In genomic region chr11:47187723-47188122, GRCh38 we compare ENCODE assay signal across 10 cellular contexts. TPM values are rescaled to one million over a fixed set of nuclear protein-coding genes. Genes with fewer than 3 reads are reported as not detected.
DNase-seq lines count a peak whose midpoint lies in the region; ATAC-seq and TF ChIP-seq lines count a peak whose summit lies in the region.
"Had no signal": no experiment of that assay in that cellular context is flagged by ENCODE, and none has a peak within 500 bp of the region (broad histone marks: within the 10 kb centered on the region; RNA-seq: fewer than 3 reads in every experiment).

No MANE protein-coding gene starts in this region.

- H3K27ac ChIP-seq in MM.1S (ENCODE audit: low read length) (no peak overlapping the region), ectodermal cell (ENCODE audit: insufficient read depth, low read depth, low read length, poor library complexity, severe bottlenecking) (no peak overlapping the region)

- H3K27me3 ChIP-seq in MM.1S (replicated peaks; ENCODE audit: insufficient read depth, low read length) (peaks cover 49% of the 10 kb centered on the region), ectodermal cell (ENCODE audit: control insufficient read depth, insufficient read depth, low read length, poor library complexity, severe bottlenecking) (peaks cover 50% of the 10 kb centered on the region)

- H3K9me3 Mint-ChIP-seq in nephron progenitor cell, result no peaks in the 10 kb centered on the region

- H3K4me1 ChIP-seq in MM.1S (ENCODE audit: low read length) (0 out of 2 replicates have a peak, but pooled peaks cover 7% of the 10 kb centered on the region), ectodermal cell (ENCODE audit: control insufficient read depth, insufficient read depth, low read length) (peaks cover 24% of the 10 kb centered on the region)

- 42 to 44% methylated on average over 5 of the region's 5 CpGs for WGBS in ectodermal cell, 2 experiments

- H3K4me3 ChIP-seq in AG10803 (ENCODE audit: low read length), result peak overlapping the region; percentile 52
- H3K4me3 ChIP-seq in MM.1S (ENCODE audit: low read length), result peak overlapping the region; percentile 56
- peak overlapping the region; percentile 50 for H3K4me3 ChIP-seq in ectodermal cell (ENCODE audit: insufficient read depth, low read depth, low read length)

- peak overlapping the region; percentile 97 for H3K4me2 ChIP-seq in MM.1S (ENCODE audit: low read depth, low read length)

- no peaks in the 10 kb centered on the region for H4K20me1 ChIP-seq in MM.1S (ENCODE audit: insufficient read depth, low read length)

- peaks cover 43% of the 10 kb centered on the region for H3K27me3 Mint-ChIP-seq in nephron progenitor cell (ENCODE audit: low read depth, poor library complexity)

- peaks cover 15% of the 10 kb centered on the region for H3F3A ChIP-seq in MM.1S (ENCODE audit: insufficient read depth, low read length)

- H3K4me3 Mint-ChIP-seq in nephron progenitor cell, result peak overlapping the region; percentile 80

- TF ChIP-seq CTCF in AG10803 (conservative IDR thresholded peaks at IDR 0.05; ENCODE audit: low read length) (no peak), MM.1S (IDR thresholded peaks at IDR 0.05; ENCODE audit: low read length) (no peak), nephron progenitor cell (IDR thresholded peaks at IDR 0.05) (no peak)

- no peaks in the 10 kb centered on the region for H3K36me3 Mint-ChIP-seq in nephron progenitor cell (ENCODE audit: low read depth)

- DNase-seq in AG10803 (ENCODE audit: low read depth) (no peak), MM.1S (no peak), nephron progenitor cell (no peak), cerebellar cortex (ENCODE audit: low spot score) (no peak), DMS153 (lab: John Stamatoyannopoulos, UW) (no peak)
- DNase-seq: GOT3, NCI-H2081 had no signal

- no peak overlapping the region for H3K27ac Mint-ChIP-seq in nephron progenitor cell

- peak overlapping the region; percentile 94; the same call in 1 of the 2 replicates for H2AFZ ChIP-seq in MM.1S (ENCODE audit: low read length)

- ATAC-seq in GM18519 (IDR thresholded peaks at IDR 0.05; ENCODE audit: low FRiP score, unreplicated experiment), result no peak
- no peak for ATAC-seq in GM21717 (IDR thresholded peaks at IDR 0.05; ENCODE audit: unreplicated experiment)

- no peaks in the 10 kb centered on the region for H3K79me2 ChIP-seq in MM.1S (ENCODE audit: low read length)

- no peaks in the 10 kb centered on the region for H3K36me3 ChIP-seq in MM.1S (replicated peaks; ENCODE audit: insufficient read depth, low read length)
- H3K36me3 ChIP-seq in ectodermal cell (ENCODE audit: control insufficient read depth, insufficient read depth, low read length), result no peaks in the 10 kb centered on the region

- peaks cover 30% of the 10 kb centered on the region for H3K4me1 Mint-ChIP-seq in nephron progenitor cell

- H3K9ac ChIP-seq in MM.1S (ENCODE audit: low read length), result peak overlapping the region; percentile 4; the same call in 1 of the 2 replicates

- no peaks in the 10 kb centered on the region for H3K9me2 ChIP-seq in MM.1S (replicated peaks; ENCODE audit: insufficient read depth, low read length)

- no peaks in the 10 kb centered on the region for H3K9me3 ChIP-seq in MM.1S (replicated peaks; ENCODE audit: insufficient read depth, low read length)
- no peaks in the 10 kb centered on the region for H3K9me3 ChIP-seq in ectodermal cell (ENCODE audit: control insufficient read depth, low read length)

RNA-seq across cellular contexts. Expression of gene PACSIN3, which starts 1.5 kb away (rescaled TPM):
- 10.0 TPM for polyA plus RNA-seq in ectodermal cell (2013, experiment 1 of 4)
- 12.5 TPM for polyA plus RNA-seq in ectodermal cell (2013, experiment 2 of 4)
- polyA plus RNA-seq in ectodermal cell (2013, experiment 3 of 4), result 11.6 TPM
- polyA plus RNA-seq in ectodermal cell (2013, experiment 4 of 4), result 15.0 TPM

RNA-seq across cellular contexts. Expression of gene ARFGAP2, which starts 11.0 kb away (rescaled TPM):
- 64.1 TPM for polyA plus RNA-seq in ectodermal cell (2013, experiment 1 of 4)
- 72.2 TPM for polyA plus RNA-seq in ectodermal cell (2013, experiment 2 of 4)
- polyA plus RNA-seq in ectodermal cell (2013, experiment 3 of 4), result 43.3 TPM
- 51.4 TPM for polyA plus RNA-seq in ectodermal cell (2013, experiment 4 of 4)

RNA-seq across cellular contexts. Expression of gene DDB2, which starts 27.1 kb away (rescaled TPM):
- polyA plus RNA-seq in ectodermal cell (2013, experiment 1 of 4), result 64.8 TPM
- 54.7 TPM for polyA plus RNA-seq in ectodermal cell (2013, experiment 2 of 4)
- polyA plus RNA-seq in ectodermal cell (2013, experiment 3 of 4), result 53.0 TPM
- 50.7 TPM for polyA plus RNA-seq in ectodermal cell (2013, experiment 4 of 4)
